Comparison of ENCODE assay signal across 17 cellular contexts in the genomic region with DNA sequence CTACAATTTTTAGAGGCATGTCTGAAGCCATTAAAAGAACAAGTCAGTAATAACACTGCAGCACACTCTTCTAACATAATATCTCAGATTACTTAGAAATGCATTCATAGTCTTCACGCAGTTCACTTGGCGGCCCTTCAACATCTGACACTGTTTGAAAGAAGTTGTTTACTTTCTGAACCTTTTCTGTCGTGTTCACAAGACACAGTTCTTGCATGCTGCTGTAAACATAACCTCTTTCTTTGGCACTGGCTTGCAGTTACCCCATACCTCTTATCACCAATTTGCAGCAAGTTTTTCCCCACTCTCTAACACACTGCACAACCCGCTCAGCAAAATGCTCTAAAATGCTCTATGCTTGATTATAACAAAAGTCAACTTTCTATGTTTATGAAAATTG. TPM values are rescaled to one million over a fixed set of nuclear protein-coding genes. Genes with fewer than 3 reads are reported as not detected.
DNase-seq lines count a peak whose midpoint lies in the region; ATAC-seq, FAIRE-seq and TF ChIP-seq lines count a peak whose summit lies in the region.
"Had no signal": no experiment of that assay in that cellular context is flagged by ENCODE, and none has a peak within 500 bp of the region (broad histone marks: within the 10 kb centered on the region; RNA-seq: fewer than 3 reads in every experiment).

No MANE protein-coding gene starts in this region.

- no peaks in the 10 kb centered on the region for H3K27me3 Mint-ChIP-seq in activated naive CD8-positive, alpha-beta T cell
- no peaks in the 10 kb centered on the region for H3K27me3 Mint-ChIP-seq in activated naive CD8-positive, alpha-beta T cell treated with anti-CD3 and anti-CD28 coated beads, Interleukin-2, amount 50 U/mL, for 24 hours

- peaks cover 93% of the 10 kb centered on the region for H3K4me1 Mint-ChIP-seq in activated naive CD8-positive, alpha-beta T cell (ENCODE audit: low read depth)
- H3K4me1 Mint-ChIP-seq in activated naive CD8-positive, alpha-beta T cell treated with anti-CD3 and anti-CD28 coated beads, Interleukin-2, amount 50 U/mL, for 24 hours = peaks cover 89% of the 10 kb centered on the region

- no peaks in the 10 kb centered on the region for H3K36me3 ChIP-seq in stomach
- H3K36me3 ChIP-seq: Peyer's patch, uterus had no signal

- peak overlapping the region; percentile 86 for H3K27ac Mint-ChIP-seq in activated naive CD8-positive, alpha-beta T cell
- no peak overlapping the region for H3K27ac Mint-ChIP-seq in activated naive CD8-positive, alpha-beta T cell treated with anti-CD3 and anti-CD28 coated beads, Interleukin-2, amount 50 U/mL, for 24 hours

- WGBS in stomach, 5 donors = 28 to 54% (median 41%) methylated on average over 4 of the region's 4 CpGs

- H3K9me3 ChIP-seq in stomach = no peaks in the 10 kb centered on the region
- H3K9me3 ChIP-seq: Peyer's patch, uterus had no signal

- H3K4me3 Mint-ChIP-seq in activated naive CD8-positive, alpha-beta T cell = no peak overlapping the region
- no peak overlapping the region for H3K4me3 Mint-ChIP-seq in activated naive CD8-positive, alpha-beta T cell treated with anti-CD3 and anti-CD28 coated beads, Interleukin-2, amount 50 U/mL, for 24 hours

- no peak for DNase-seq in activated naive CD8-positive, alpha-beta T cell treated with anti-CD3 and anti-CD28 coated beads, Interleukin-2, amount 50 U/mL, for 24 hours
- DNase-seq in amniotic epithelial cell (ENCODE audit: low read depth) = peak; percentile 71
- DNase-seq in fibroblast of the aortic adventitia (ENCODE audit: low read depth) = peak; percentile 71
- peak; percentile 67 for DNase-seq in stomach
- no peak for DNase-seq in mesenteric fat pad (ENCODE audit: low spot score)
- DNase-seq in D721Med (ENCODE audit: insufficient read length, low spot score) = no peak
- DNase-seq: activated naive CD4-positive, alpha-beta T cell treated with Interleukin-2 at 50 U/mL for 16 hours; COR-L47; hypothalamus; NCI-H69; Peyer's patch; stimulated activated naive CD4-positive, alpha-beta T cell treated with Interleukin-2 at 50 U/mL for 16 hours; uterus had no signal

- H3K27me3 ChIP-seq in stomach = no peaks in the 10 kb centered on the region
- H3K27me3 ChIP-seq: Peyer's patch, uterus had no signal

- no peak for ATAC-seq in activated naive CD8-positive, alpha-beta T cell treated with anti-CD3 and anti-CD28 coated beads, Interleukin-2, amount 50 U/mL, for 24 hours
- no peak for ATAC-seq in GM18873 (IDR thresholded peaks at IDR 0.05; ENCODE audit: low FRiP score, unreplicated experiment)

- peak overlapping the region in 3 of 5 donors; percentile 17 to 59 (median 20) for H3K27ac ChIP-seq in stomach
- H3K27ac ChIP-seq: uterus, VCaP had no signal

- TF ChIP-seq EP300 in stomach (IDR thresholded peaks at IDR 0.05) = no peak

- TF ChIP-seq POLR2A in stomach (IDR thresholded peaks at IDR 0.05) = no peak

- TF ChIP-seq CTCF in fibroblast of the aortic adventitia (IDR thresholded peaks at IDR 0.05; ENCODE audit: insufficient read depth, low read length) (no peak), stomach (IDR thresholded peaks at IDR 0.05) (no peak), D721Med (IDR thresholded peaks at IDR 0.05; ENCODE audit: insufficient read depth, missing control alignments) (no peak)

- intact Hi-C loops in stomach (cut with DNase I; ENCODE audit: low total_unique reads) = no loop called here

- no peak for FAIRE-seq in D721Med (lab: Jason Lieb, UNC)
- FAIRE-seq: H1 had no signal

- peaks cover 17% of the 10 kb centered on the region for H3K36me3 Mint-ChIP-seq in activated naive CD8-positive, alpha-beta T cell
- H3K36me3 Mint-ChIP-seq in activated naive CD8-positive, alpha-beta T cell treated with anti-CD3 and anti-CD28 coated beads, Interleukin-2, amount 50 U/mL, for 24 hours (ENCODE audit: low read depth) = peaks cover 32% of the 10 kb centered on the region

- H3K4me1 ChIP-seq in stomach = peaks cover 31 to 97% (median 56%) of the 10 kb centered on the region in 4 donors

- no peaks in the 10 kb centered on the region for H3K9me3 Mint-ChIP-seq in activated naive CD8-positive, alpha-beta T cell (ENCODE audit: low read depth)
- peaks cover 4% of the 10 kb centered on the region for H3K9me3 Mint-ChIP-seq in activated naive CD8-positive, alpha-beta T cell treated with anti-CD3 and anti-CD28 coated beads, Interleukin-2, amount 50 U/mL, for 24 hours

- H3K4me3 ChIP-seq in fibroblast of the aortic adventitia (ENCODE audit: low read depth, low read length) (no peak overlapping the region), stomach (no peak overlapping the region)
- H3K4me3 ChIP-seq: Peyer's patch, uterus had no signal

RNA-seq across cellular contexts. Expression of a gene that starts 12.0 kb away (rescaled TPM):
- total RNA-seq in fibroblast of the aortic adventitia (ENCODE audit: low replicate concordance) (52.2 and 198 TPM in 2 replicates), stomach (10 to 100 TPM in 4 of 5 donors, 1 to 10 TPM in 1; 6.7 to 61.3 (median 18.3) TPM), mesenteric fat pad (49.6 TPM)
- polyA plus RNA-seq in stomach = 10 to 100 TPM in 1 of 3 donors, 1 to 10 TPM in 2; 8.0 to 12.1 (median 9.4) TPM

Comparison
In these comparisons a context has a peak if more than half of its experiments do, and no peak if none do; other contexts are left out.
1. DNase-seq: peak in amniotic epithelial cell (single experiment), fibroblast of the aortic adventitia (single experiment) and stomach (single experiment); none in activated naive CD8-positive, alpha-beta T cell treated with anti-CD3 and anti-CD28 coated beads, Interleukin-2, amount 50 U/mL, for 24 hours (single experiment), mesenteric fat pad (single experiment) and D721Med (single experiment).